In the genomic region with DNA sequence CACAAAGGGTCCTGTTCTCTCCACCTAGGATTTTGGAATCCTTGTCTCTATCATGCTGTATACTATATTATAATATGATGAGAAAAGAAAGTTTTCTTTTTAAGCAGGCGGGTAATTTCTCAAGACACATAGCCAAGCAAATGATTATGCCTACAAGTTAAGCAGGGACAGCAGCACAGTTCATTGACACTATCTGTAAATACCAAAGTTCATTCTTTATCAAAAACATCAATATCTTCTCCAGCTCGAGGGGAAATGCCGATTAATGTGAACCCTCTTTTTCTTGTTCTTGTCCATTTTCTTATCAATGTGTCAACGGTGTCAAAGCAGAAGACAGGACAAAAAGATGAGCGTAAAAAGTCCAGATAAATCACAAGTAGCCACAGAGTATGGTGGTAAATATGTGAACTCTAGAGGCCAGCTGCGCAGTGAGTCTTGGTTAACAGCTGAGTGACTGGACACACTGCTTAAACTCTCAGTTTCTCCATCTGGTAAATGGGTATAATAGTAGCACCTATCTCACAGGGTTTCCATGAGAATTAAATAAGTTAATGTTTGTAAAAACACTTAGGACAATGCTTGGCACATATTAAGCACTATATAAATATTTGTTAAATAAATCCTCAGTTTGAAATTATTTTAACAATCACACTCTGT, we compare ENCODE assay signal across 1 cellular context.
TF ChIP-seq lines count a peak whose summit lies in the region.

No MANE protein-coding gene starts in this region.

TF ChIP-seq in GM12878, 131 proteins besides CTCF, POLR2A, EP300 and RAD21:
- TF ChIP-seq SMARCA5 (IDR thresholded peaks at IDR 0.05) = no peak
- TF ChIP-seq BCL11A (IDR thresholded peaks at IDR 0.05; ENCODE audit: low read depth, low read length) = no peak
- TF ChIP-seq HDGF (IDR thresholded peaks at IDR 0.05) = no peak
- TF ChIP-seq RBBP5 (conservative IDR thresholded peaks at IDR 0.05) = no peak
- TF ChIP-seq YY1 (IDR thresholded peaks at IDR 0.05; ENCODE audit: low read depth, low read length) = no peak
- no peak for TF ChIP-seq CBX3 (IDR thresholded peaks at IDR 0.05; ENCODE audit: borderline replicate concordance, low read depth)
- no peak for TF ChIP-seq IKZF1 (conservative IDR thresholded peaks at IDR 0.05)
- TF ChIP-seq JUND (IDR thresholded peaks at IDR 0.05; ENCODE audit: low read depth, low read length) = no peak
- TF ChIP-seq, protein P1, sequence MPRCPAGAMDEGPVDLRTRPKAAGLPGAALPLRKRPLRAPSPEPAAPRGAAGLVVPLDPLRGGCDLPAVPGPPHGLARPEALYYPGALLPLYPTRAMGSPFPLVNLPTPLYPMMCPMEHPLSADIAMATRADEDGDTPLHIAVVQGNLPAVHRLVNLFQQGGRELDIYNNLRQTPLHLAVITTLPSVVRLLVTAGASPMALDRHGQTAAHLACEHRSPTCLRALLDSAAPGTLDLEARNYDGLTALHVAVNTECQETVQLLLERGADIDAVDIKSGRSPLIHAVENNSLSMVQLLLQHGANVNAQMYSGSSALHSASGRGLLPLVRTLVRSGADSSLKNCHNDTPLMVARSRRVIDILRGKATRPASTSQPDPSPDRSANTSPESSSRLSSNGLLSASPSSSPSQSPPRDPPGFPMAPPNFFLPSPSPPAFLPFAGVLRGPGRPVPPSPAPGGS (IDR thresholded peaks at IDR 0.05; ENCODE audit: borderline replicate concordance, insufficient read depth, low read depth, low read length, poor library complexity, severe bottlenecking) = no peak
- TF ChIP-seq ESRRA (IDR thresholded peaks at IDR 0.05; ENCODE audit: low read length) = no peak
- TF ChIP-seq RELA (IDR thresholded peaks at IDR 0.05; ENCODE audit: borderline replicate concordance, partially characterized antibody) = no peak
- TF ChIP-seq FOXM1 (IDR thresholded peaks at IDR 0.05; ENCODE audit: low read depth, low read length) = no peak
- TF ChIP-seq SIX5 (IDR thresholded peaks at IDR 0.05; ENCODE audit: low read depth, low read length, severe bottlenecking) = no peak
- no peak for TF ChIP-seq NFYA (IDR thresholded peaks at IDR 0.05; ENCODE audit: borderline replicate concordance, low read depth, low read length)
- TF ChIP-seq, protein P2, sequence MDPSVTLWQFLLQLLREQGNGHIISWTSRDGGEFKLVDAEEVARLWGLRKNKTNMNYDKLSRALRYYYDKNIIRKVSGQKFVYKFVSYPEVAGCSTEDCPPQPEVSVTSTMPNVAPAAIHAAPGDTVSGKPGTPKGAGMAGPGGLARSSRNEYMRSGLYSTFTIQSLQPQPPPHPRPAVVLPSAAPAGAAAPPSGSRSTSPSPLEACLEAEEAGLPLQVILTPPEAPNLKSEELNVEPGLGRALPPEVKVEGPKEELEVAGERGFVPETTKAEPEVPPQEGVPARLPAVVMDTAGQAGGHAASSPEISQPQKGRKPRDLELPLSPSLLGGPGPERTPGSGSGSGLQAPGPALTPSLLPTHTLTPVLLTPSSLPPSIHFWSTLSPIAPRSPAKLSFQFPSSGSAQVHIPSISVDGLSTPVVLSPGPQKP (IDR thresholded peaks at IDR 0.05; ENCODE audit: low read depth, low read length) = no peak
